ENCODE assay signal across 10 cellular contexts in genomic region chr17:8420041-8420934, GRCh38. TPM values are rescaled to one million over a fixed set of nuclear protein-coding genes. Genes with fewer than 3 reads are reported as not detected.
DNase-seq lines count a peak whose midpoint lies in the region.
"Had no signal": no experiment of that assay in that cellular context is flagged by ENCODE, and none has a peak within 500 bp of the region (broad histone marks: within the 10 kb centered on the region; RNA-seq: fewer than 3 reads in every experiment).

No MANE protein-coding gene starts in this region.

- H3K27ac Mint-ChIP-seq in activated T-cell treated with anti-CD3 and anti-CD28 coated beads, Interleukin-2, amount 50 U/mL, for 24 hours, result no peak overlapping the region

- DNase-seq in AG08396 (ENCODE audit: low spot score) (peak; percentile 31), NCI-H69 (lab: John Stamatoyannopoulos, UW) (peak; percentile 1), mesenchymal stem cell (peak; percentile 80), islet precursor cell (no peak), NCI-H1694 (lab: John Stamatoyannopoulos, UW) (no peak)
- DNase-seq in activated T-cell treated with anti-CD3 and anti-CD28 coated beads, Interleukin-2, amount 50 U/mL, for 24 hours, result no peak
- no peak for DNase-seq in stimulated activated naive CD4-positive, alpha-beta T cell (lab: John Stamatoyannopoulos, UW)
- DNase-seq: activated CD4-positive, alpha-beta T cell treated with anti-CD3 and anti-CD28 coated beads, Interleukin-2, amount 50 U/mL, for 1 hour had no signal

- H4K8ac ChIP-seq in mesenchymal stem cell (ENCODE audit: low read length), result no peak overlapping the region

- H3K4me3 ChIP-seq in duodenal mucosa (ENCODE audit: low read depth in 1 of 2, low read length in 2 of 2) (no peak overlapping the region), mesenchymal stem cell (ENCODE audit: insufficient read depth in 1 of 2, low read depth in 1 of 2, low read length in 2 of 2) (no peak overlapping the region)

- no peak overlapping the region for H3K14ac ChIP-seq in mesenchymal stem cell (ENCODE audit: low read length in 2 of 2)

- H3K36me3 ChIP-seq in duodenal mucosa (ENCODE audit: control insufficient read depth in 1 of 2, insufficient read depth in 2 of 2, low read length in 2 of 2) (no peaks in the 10 kb centered on the region), mesenchymal stem cell (ENCODE audit: control insufficient read depth in 1 of 2, insufficient read depth in 2 of 2, low read depth in 1 of 2, low read length in 2 of 2) (no peaks in the 10 kb centered on the region)

- H3K4me2 ChIP-seq in mesenchymal stem cell (ENCODE audit: low read length, poor library complexity, severe bottlenecking), result no peak overlapping the region

- H2AK5ac ChIP-seq in mesenchymal stem cell (ENCODE audit: low read length, severe bottlenecking), result no peak overlapping the region

- H2BK12ac ChIP-seq in mesenchymal stem cell (ENCODE audit: low read length in 2 of 2), result peak overlapping the region in 1 of 2 experiments; percentile 56

- no peak overlapping the region for H4K91ac ChIP-seq in mesenchymal stem cell (ENCODE audit: low read length)

- no peak overlapping the region for H3K18ac ChIP-seq in mesenchymal stem cell (ENCODE audit: low read depth in 1 of 2, low read length in 2 of 2)

- no peaks in the 10 kb centered on the region for H3K9me3 Mint-ChIP-seq in activated T-cell treated with anti-CD3 and anti-CD28 coated beads, Interleukin-2, amount 50 U/mL, for 24 hours

- H3K27ac ChIP-seq in duodenal mucosa (ENCODE audit: low read depth, low read length) (peak overlapping the region; percentile 30), mesenchymal stem cell (ENCODE audit: low read length, poor library complexity, severe bottlenecking) (no peak overlapping the region)

- H3K79me1 ChIP-seq in mesenchymal stem cell (replicated peaks; ENCODE audit: low read length, poor library complexity, severe bottlenecking), result no peaks in the 10 kb centered on the region

- no peak overlapping the region for H3K23ac ChIP-seq in mesenchymal stem cell (ENCODE audit: low read length in 2 of 2)

- no peak overlapping the region for H3K4ac ChIP-seq in mesenchymal stem cell (ENCODE audit: low read depth in 1 of 2, low read length in 2 of 2)

- no peaks in the 10 kb centered on the region for H3K27me3 ChIP-seq in duodenal mucosa (ENCODE audit: control insufficient read depth in 1 of 2, insufficient read depth in 2 of 2, low read length in 2 of 2)
- peaks cover 13 to 16% of the 10 kb centered on the region in 2 experiments for H3K27me3 ChIP-seq in mesenchymal stem cell (ENCODE audit: control insufficient read depth in 1 of 2, insufficient read depth in 1 of 2, low read length in 2 of 2)

- no peaks in the 10 kb centered on the region for H3K36me3 Mint-ChIP-seq in activated T-cell treated with anti-CD3 and anti-CD28 coated beads, Interleukin-2, amount 50 U/mL, for 24 hours (ENCODE audit: low read depth)

- H3K4me1 Mint-ChIP-seq in activated T-cell treated with anti-CD3 and anti-CD28 coated beads, Interleukin-2, amount 50 U/mL, for 24 hours (ENCODE audit: low read depth), result no peaks in the 10 kb centered on the region

- H3K4me3 Mint-ChIP-seq in activated T-cell treated with anti-CD3 and anti-CD28 coated beads, Interleukin-2, amount 50 U/mL, for 24 hours, result no peak overlapping the region

- peaks cover 24% of the 10 kb centered on the region for H3K27me3 Mint-ChIP-seq in activated T-cell treated with anti-CD3 and anti-CD28 coated beads, Interleukin-2, amount 50 U/mL, for 24 hours

- H3K4me1 ChIP-seq in duodenal mucosa (ENCODE audit: control insufficient read depth in 1 of 2, insufficient read depth in 2 of 2, low read length in 2 of 2) (peaks cover 17 to 19% of the 10 kb centered on the region in 2 donors), mesenchymal stem cell (ENCODE audit: control insufficient read depth, insufficient read depth, low read depth, low read length) (no peaks in the 10 kb centered on the region)
- H3K4me1 ChIP-seq: Caco-2 had no signal

- H2AFZ ChIP-seq in mesenchymal stem cell (ENCODE audit: low read depth, low read length), result no peak overlapping the region

- peak overlapping the region in 1 of 2 donors; percentile 11 for H3K9ac ChIP-seq in duodenal mucosa (ENCODE audit: low read depth in 1 of 2, low read length in 2 of 2)
- H3K9ac ChIP-seq in mesenchymal stem cell (ENCODE audit: low read length), result peak overlapping the region; percentile 25

- H3K9me3 ChIP-seq in duodenal mucosa (ENCODE audit: control insufficient read depth in 1 of 2, low read length in 2 of 2) (no peaks in the 10 kb centered on the region), mesenchymal stem cell (ENCODE audit: control insufficient read depth, low read length) (no peaks in the 10 kb centered on the region)
- H3K9me3 ChIP-seq: Caco-2 had no signal

- H2BK15ac ChIP-seq in mesenchymal stem cell (ENCODE audit: low read depth, poor library complexity, severe bottlenecking), result no peak overlapping the region

- WGBS in mesenchymal stem cell, result 35% methylated on average over 3 of the region's 5 CpGs

- H2BK5ac ChIP-seq in mesenchymal stem cell (ENCODE audit: low read depth, low read length, poor library complexity, severe bottlenecking), result no peak overlapping the region

- no peak overlapping the region for H2BK120ac ChIP-seq in mesenchymal stem cell (ENCODE audit: low read depth, low read length)

RNA-seq across cellular contexts. Expression of gene NDEL1, which starts 15.4 kb away (rescaled TPM):
- 64.7 TPM for polyA plus RNA-seq in mesenchymal stem cell (2013, experiment 1 of 2)
- 65.9 TPM for polyA plus RNA-seq in mesenchymal stem cell (2013, experiment 2 of 2)

RNA-seq across cellular contexts. Expression of gene RNF222, which starts 22.7 kb away (rescaled TPM):
- polyA plus RNA-seq in mesenchymal stem cell (2013, experiment 1 of 2), result not detected
- polyA plus RNA-seq in mesenchymal stem cell (2013, experiment 2 of 2), result not detected

RNA-seq across cellular contexts. Expression of gene RPL26, which starts 37.3 kb away (rescaled TPM):
- 6,000 TPM for polyA plus RNA-seq in mesenchymal stem cell (2013, experiment 1 of 2)
- 5,819 TPM for polyA plus RNA-seq in mesenchymal stem cell (2013, experiment 2 of 2)

Comparison
In these comparisons a context has a peak if more than half of its experiments do, and no peak if none do; other contexts are left out.
1. DNase-seq: peak in AG08396 (single experiment), NCI-H69 (single experiment) and mesenchymal stem cell (single experiment); none in activated T-cell treated with anti-CD3 and anti-CD28 coated beads, Interleukin-2, amount 50 U/mL, for 24 hours (single experiment), islet precursor cell (single experiment), stimulated activated naive CD4-positive, alpha-beta T cell (0 of 6) and NCI-H1694 (single experiment).